8 cellular contexts compared by ENCODE assay signal in the genomic region with DNA sequence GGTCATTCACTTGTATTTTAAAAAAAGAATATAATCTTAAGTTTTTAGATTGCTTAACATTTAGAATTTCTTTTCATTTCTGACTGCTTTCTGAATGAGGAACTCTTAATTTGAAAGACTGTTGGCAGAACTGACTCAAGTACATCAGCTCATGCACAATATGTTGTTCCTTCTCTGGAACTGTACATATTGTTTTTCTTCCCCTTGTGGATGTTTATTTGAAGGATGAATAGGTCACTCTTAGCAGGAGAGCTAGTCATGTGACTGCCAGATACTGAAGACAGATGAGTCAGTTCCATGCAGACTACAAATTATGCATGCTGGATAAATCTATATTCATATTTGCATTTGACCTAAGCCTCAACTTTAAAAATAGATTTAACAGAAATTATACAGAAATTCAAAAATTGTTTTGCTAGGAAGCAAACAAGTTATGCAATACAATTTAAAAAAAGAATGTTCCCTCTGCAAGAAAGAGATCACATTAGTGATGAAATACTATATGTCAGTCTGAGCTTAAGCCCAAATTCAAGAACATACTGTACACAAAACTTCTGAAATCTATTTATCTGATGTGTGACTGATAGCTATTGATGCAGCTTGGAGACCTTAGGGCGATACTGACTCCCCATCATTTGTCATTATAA.
A peak's percentile ranks its signal among the peaks of the same experiment; 100 is the strongest.
DNase-seq lines count a peak whose midpoint lies in the region; ATAC-seq and TF ChIP-seq lines count a peak whose summit lies in the region.

No MANE protein-coding gene starts in this region.

- TF ChIP-seq CTCF in retinal pigment epithelial cell (conservative IDR thresholded peaks at IDR 0.05; ENCODE audit: low read depth, low read length) = no peak

- ATAC-seq in HG03520 (IDR thresholded peaks at IDR 0.05; ENCODE audit: unreplicated experiment) = no peak
- no peak for ATAC-seq in activated naive CD4-positive, alpha-beta T cell treated with anti-CD3 and anti-CD28 coated beads, Interleukin-2, amount 50 U/mL, for 72 hours
- no peak for ATAC-seq in natural killer cell treated with Interleukin-12 subunit alpha and Interleukin-12 subunit beta and Interleukin-15 and Interleukin-18, amount 100 ng/mL, for 72 hours

- no peak overlapping the region for H3K4me3 ChIP-seq in retinal pigment epithelial cell (ENCODE audit: low read length)

- H3K9me3 Mint-ChIP-seq in activated naive CD4-positive, alpha-beta T cell treated with anti-CD3 and anti-CD28 coated beads, Interleukin-2, amount 50 U/mL, for 72 hours = no peaks in the 10 kb centered on the region
- H3K9me3 Mint-ChIP-seq in natural killer cell treated with Interleukin-12 subunit alpha and Interleukin-12 subunit beta and Interleukin-15 and Interleukin-18, amount 100 ng/mL, for 72 hours = no peaks in the 10 kb centered on the region
- no peaks in the 10 kb centered on the region for H3K9me3 Mint-ChIP-seq in activated T-helper 2 cell treated with anti-CD3 and anti-CD28 coated beads, Interferon-gamma antibody, Interleukin-2, Interleukin-4, amounts not matched to agents 10 μg/mL and 5 μg/mL and 100 μg/mL, durations not matched to agents 14 hours and 24 hours and 36 hours

- H3K4me1 Mint-ChIP-seq in natural killer cell treated with Interleukin-12 subunit alpha and Interleukin-12 subunit beta and Interleukin-15 and Interleukin-18, amount 100 ng/mL, for 72 hours (ENCODE audit: low read depth in 2 of 2) = no peaks in the 10 kb centered on the region
- no peaks in the 10 kb centered on the region for H3K4me1 Mint-ChIP-seq in activated T-helper 2 cell treated with anti-CD3 and anti-CD28 coated beads, Interferon-gamma antibody, Interleukin-2, Interleukin-4, amounts not matched to agents 10 μg/mL and 5 μg/mL and 100 μg/mL, durations not matched to agents 14 hours and 24 hours and 36 hours (ENCODE audit: low read depth)

- no peaks in the 10 kb centered on the region for H3K27me3 Mint-ChIP-seq in natural killer cell treated with Interleukin-12 subunit alpha and Interleukin-12 subunit beta and Interleukin-15 and Interleukin-18, amount 100 ng/mL, for 72 hours
- H3K27me3 Mint-ChIP-seq in activated T-helper 2 cell treated with anti-CD3 and anti-CD28 coated beads, Interferon-gamma antibody, Interleukin-2, Interleukin-4, amounts not matched to agents 10 μg/mL and 5 μg/mL and 100 μg/mL, durations not matched to agents 14 hours and 24 hours and 36 hours (ENCODE audit: low read depth) = no peaks in the 10 kb centered on the region

- no peaks in the 10 kb centered on the region for H3K36me3 Mint-ChIP-seq in activated naive CD4-positive, alpha-beta T cell treated with anti-CD3 and anti-CD28 coated beads, Interleukin-2, amount 50 U/mL, for 72 hours
- H3K36me3 Mint-ChIP-seq in natural killer cell treated with Interleukin-12 subunit alpha and Interleukin-12 subunit beta and Interleukin-15 and Interleukin-18, amount 100 ng/mL, for 72 hours = no peaks in the 10 kb centered on the region
- H3K36me3 Mint-ChIP-seq in activated T-helper 2 cell treated with anti-CD3 and anti-CD28 coated beads, Interferon-gamma antibody, Interleukin-2, Interleukin-4, amounts not matched to agents 10 μg/mL and 5 μg/mL and 100 μg/mL, durations not matched to agents 14 hours and 24 hours and 36 hours (ENCODE audit: low read depth) = no peaks in the 10 kb centered on the region

- H3K4me3 Mint-ChIP-seq in natural killer cell treated with Interleukin-12 subunit alpha and Interleukin-12 subunit beta and Interleukin-15 and Interleukin-18, amount 100 ng/mL, for 72 hours = no peak overlapping the region
- no peak overlapping the region for H3K4me3 Mint-ChIP-seq in activated T-helper 2 cell treated with anti-CD3 and anti-CD28 coated beads, Interferon-gamma antibody, Interleukin-2, Interleukin-4, amounts not matched to agents 10 μg/mL and 5 μg/mL and 100 μg/mL, durations not matched to agents 14 hours and 24 hours and 36 hours (ENCODE audit: low read depth)

- H3K27ac Mint-ChIP-seq in activated naive CD4-positive, alpha-beta T cell treated with anti-CD3 and anti-CD28 coated beads, Interleukin-2, amount 50 U/mL, for 72 hours = no peak overlapping the region
- H3K27ac Mint-ChIP-seq in natural killer cell treated with Interleukin-12 subunit alpha and Interleukin-12 subunit beta and Interleukin-15 and Interleukin-18, amount 100 ng/mL, for 72 hours = no peak overlapping the region
- H3K27ac Mint-ChIP-seq in activated T-helper 2 cell treated with anti-CD3 and anti-CD28 coated beads, Interferon-gamma antibody, Interleukin-2, Interleukin-4, amounts not matched to agents 10 μg/mL and 5 μg/mL and 100 μg/mL, durations not matched to agents 14 hours and 24 hours and 36 hours = no peak overlapping the region

- intact Hi-C loops in activated T-helper 2 cell treated with anti-CD3 and anti-CD28 coated beads, Interferon-gamma antibody, Interleukin-2, Interleukin-4, amounts not matched to agents 10 μg/mL and 5 μg/mL and 100 μg/mL, durations not matched to agents 14 hours and 24 hours and 36 hours (cut with micrococcal nuclease) = no loop called here

- peak; percentile 74 for DNase-seq in GM04503 (ENCODE audit: low read depth)
- DNase-seq in OCI-M1 (lab: John Stamatoyannopoulos, UW) = peak; percentile 82
- DNase-seq in fibroblast of peridontal ligament (ENCODE audit: extremely low read depth) = peak; percentile 94
- DNase-seq in retinal pigment epithelial cell (ENCODE audit: low read depth) = peak; percentile 37
- no peak for DNase-seq in activated naive CD4-positive, alpha-beta T cell treated with anti-CD3 and anti-CD28 coated beads, Interleukin-2, amount 50 U/mL, for 72 hours (ENCODE audit: low spot score in 2 of 2)
- no peak for DNase-seq in natural killer cell treated with Interleukin-12 subunit alpha and Interleukin-12 subunit beta and Interleukin-15 and Interleukin-18, amount 100 ng/mL, for 72 hours (ENCODE audit: low spot score)
- no peak for DNase-seq in activated T-helper 2 cell treated with anti-CD3 and anti-CD28 coated beads, Interferon-gamma antibody, Interleukin-2, Interleukin-4, amounts not matched to agents 10 μg/mL and 5 μg/mL and 100 μg/mL, durations not matched to agents 14 hours and 24 hours and 36 hours (ENCODE audit: low spot score)

Comparison
In these comparisons a context has a peak if more than half of its experiments do, and no peak if none do; other contexts are left out.
1. DNase-seq: peak in GM04503 (single experiment), OCI-M1 (single experiment), fibroblast of peridontal ligament (single experiment) and retinal pigment epithelial cell (single experiment); none in activated naive CD4-positive, alpha-beta T cell treated with anti-CD3 and anti-CD28 coated beads, Interleukin-2, amount 50 U/mL, for 72 hours (0 of 2), natural killer cell treated with Interleukin-12 subunit alpha and Interleukin-12 subunit beta and Interleukin-15 and Interleukin-18, amount 100 ng/mL, for 72 hours (single experiment) and activated T-helper 2 cell treated with anti-CD3 and anti-CD28 coated beads, Interferon-gamma antibody, Interleukin-2, Interleukin-4, amounts not matched to agents 10 μg/mL and 5 μg/mL and 100 μg/mL, durations not matched to agents 14 hours and 24 hours and 36 hours (single experiment).